11 cellular contexts compared by ENCODE assay signal in the genomic region with DNA sequence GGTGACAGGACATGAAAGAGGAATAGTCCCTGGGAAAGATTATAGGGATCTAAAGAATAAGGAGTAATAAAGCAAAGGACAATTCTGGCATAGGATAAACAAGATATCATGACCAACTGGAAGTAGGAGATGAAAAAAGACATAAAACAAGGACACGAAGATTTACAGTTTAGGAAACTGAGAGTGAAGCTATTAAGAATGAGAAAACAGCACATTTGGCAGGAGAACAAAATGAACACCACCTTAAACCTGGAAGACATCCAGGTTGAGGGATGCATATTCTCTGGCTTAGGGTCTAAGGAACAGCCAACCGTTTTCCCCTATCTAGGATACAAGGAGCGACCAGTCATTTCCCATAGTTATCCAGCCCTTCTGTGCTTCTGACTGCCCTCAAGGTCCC. TPM values are rescaled to one million over a fixed set of nuclear protein-coding genes. Genes with fewer than 3 reads are reported as not detected.
A peak's percentile ranks its signal among the peaks of the same experiment; 100 is the strongest.
DNase-seq lines count a peak whose midpoint lies in the region; ATAC-seq, FAIRE-seq and TF ChIP-seq lines count a peak whose summit lies in the region.
"Had no signal": no experiment of that assay in that cellular context is flagged by ENCODE, and none has a peak within 500 bp of the region (broad histone marks: within the 10 kb centered on the region; RNA-seq: fewer than 3 reads in every experiment).

No MANE protein-coding gene starts in this region.

- no peak for FAIRE-seq in H54 (lab: Jason Lieb, UNC)
- FAIRE-seq: small intestine had no signal

- TF ChIP-seq POLR2A in H54 (IDR thresholded peaks at IDR 0.05; ENCODE audit: low read depth, low read length): no peak

- H3K27me3 Mint-ChIP-seq in T-helper 2 cell treated with Interferon-gamma antibody and Interleukin-4, amounts not matched to agents 5 μg/mL and 100 μg/mL, for 36 hours (ENCODE audit: low read depth): no peaks in the 10 kb centered on the region
- no peaks in the 10 kb centered on the region for H3K27me3 Mint-ChIP-seq in activated CD4-positive, alpha-beta memory T cell treated with anti-CD3 and anti-CD28 coated beads, Interleukin-2, amount 10 ng/mL, durations not matched to agents 7 days and 5 days
- no peaks in the 10 kb centered on the region for H3K27me3 Mint-ChIP-seq in glutamatergic neuron (ENCODE audit: unreplicated experiment)

- H3K27ac Mint-ChIP-seq in T-helper 2 cell treated with Interferon-gamma antibody and Interleukin-4, amounts not matched to agents 5 μg/mL and 100 μg/mL, for 36 hours: peak overlapping the region; percentile 16
- H3K27ac Mint-ChIP-seq in activated CD4-positive, alpha-beta memory T cell treated with anti-CD3 and anti-CD28 coated beads, Interleukin-2, amount 10 ng/mL, durations not matched to agents 7 days and 5 days: peak overlapping the region; percentile 15
- H3K27ac Mint-ChIP-seq in glutamatergic neuron (ENCODE audit: unreplicated experiment): no peak overlapping the region
- peak overlapping the region; percentile 99 for H3K27ac Mint-ChIP-seq in stimulated activated effector memory CD8-positive, alpha-beta T cell treated with anti-CD3 and anti-CD28 coated beads, Interleukin-12 subunit alpha, Interleukin-12 subunit beta, amount 100 ng/mL, for 72 hours

- peaks cover 31% of the 10 kb centered on the region for H3K4me1 Mint-ChIP-seq in T-helper 2 cell treated with Interferon-gamma antibody and Interleukin-4, amounts not matched to agents 5 μg/mL and 100 μg/mL, for 36 hours (ENCODE audit: low read depth)
- peaks cover 50% of the 10 kb centered on the region for H3K4me1 Mint-ChIP-seq in activated CD4-positive, alpha-beta memory T cell treated with anti-CD3 and anti-CD28 coated beads, Interleukin-2, amount 10 ng/mL, durations not matched to agents 7 days and 5 days
- H3K4me1 Mint-ChIP-seq in glutamatergic neuron (ENCODE audit: low read depth, unreplicated experiment): peaks cover 10% of the 10 kb centered on the region
- H3K4me1 Mint-ChIP-seq in stimulated activated effector memory CD8-positive, alpha-beta T cell treated with anti-CD3 and anti-CD28 coated beads, Interleukin-12 subunit alpha, Interleukin-12 subunit beta, amount 100 ng/mL, for 72 hours: peaks cover 32% of the 10 kb centered on the region

- peak overlapping the region; percentile 97 for H3K4me3 Mint-ChIP-seq in T-helper 2 cell treated with Interferon-gamma antibody and Interleukin-4, amounts not matched to agents 5 μg/mL and 100 μg/mL, for 36 hours
- peak overlapping the region; percentile 89 for H3K4me3 Mint-ChIP-seq in activated CD4-positive, alpha-beta memory T cell treated with anti-CD3 and anti-CD28 coated beads, Interleukin-2, amount 10 ng/mL, durations not matched to agents 7 days and 5 days
- H3K4me3 Mint-ChIP-seq in glutamatergic neuron (ENCODE audit: unreplicated experiment): peak overlapping the region; percentile 99
- peak overlapping the region; percentile 93 for H3K4me3 Mint-ChIP-seq in stimulated activated effector memory CD8-positive, alpha-beta T cell treated with anti-CD3 and anti-CD28 coated beads, Interleukin-12 subunit alpha, Interleukin-12 subunit beta, amount 100 ng/mL, for 72 hours

- DNase-seq in T-helper 2 cell treated with Interferon-gamma antibody and Interleukin-4, amounts not matched to agents 5 μg/mL and 100 μg/mL, for 36 hours (ENCODE audit: low spot score): no peak
- DNase-seq in T-helper 2 cell: no peak
- DNase-seq in activated CD4-positive, alpha-beta memory T cell treated with anti-CD3 and anti-CD28 coated beads, Interleukin-2, amount 10 ng/mL, durations not matched to agents 7 days and 5 days: no peak
- DNase-seq in glutamatergic neuron: no peak
- DNase-seq in stimulated activated effector memory CD8-positive, alpha-beta T cell treated with anti-CD3 and anti-CD28 coated beads, Interleukin-12 subunit alpha, Interleukin-12 subunit beta, amount 100 ng/mL, for 72 hours (ENCODE audit: low spot score in 2 of 2): no peak
- DNase-seq in H54 (ENCODE audit: insufficient read length, low spot score): no peak
- no peak for DNase-seq in central memory CD4-positive, alpha-beta T cell
- DNase-seq: AML-193; NK-92 treated with Interleukin-12 subunit alpha and Interleukin-12 subunit beta, amount 100 ng/mL, for 24 hours; small intestine had no signal

- ATAC-seq in stimulated activated effector memory CD8-positive, alpha-beta T cell treated with anti-CD3 and anti-CD28 coated beads, Interleukin-12 subunit alpha, Interleukin-12 subunit beta, amount 100 ng/mL, for 72 hours: no peak
- no peak for ATAC-seq in HG03095 (IDR thresholded peaks at IDR 0.05; ENCODE audit: unreplicated experiment)

- peaks cover 22% of the 10 kb centered on the region for H3K36me3 Mint-ChIP-seq in T-helper 2 cell treated with Interferon-gamma antibody and Interleukin-4, amounts not matched to agents 5 μg/mL and 100 μg/mL, for 36 hours (ENCODE audit: low read depth)
- H3K36me3 Mint-ChIP-seq in activated CD4-positive, alpha-beta memory T cell treated with anti-CD3 and anti-CD28 coated beads, Interleukin-2, amount 10 ng/mL, durations not matched to agents 7 days and 5 days (ENCODE audit: low read depth): peaks cover 34% of the 10 kb centered on the region
- H3K36me3 Mint-ChIP-seq in glutamatergic neuron (ENCODE audit: unreplicated experiment): no peaks in the 10 kb centered on the region
- H3K36me3 Mint-ChIP-seq in stimulated activated effector memory CD8-positive, alpha-beta T cell treated with anti-CD3 and anti-CD28 coated beads, Interleukin-12 subunit alpha, Interleukin-12 subunit beta, amount 100 ng/mL, for 72 hours: peaks cover 36% of the 10 kb centered on the region

- TF ChIP-seq CTCF in glutamatergic neuron (IDR thresholded peaks at IDR 0.05; ENCODE audit: partially characterized antibody, unreplicated experiment): no peak

- no peaks in the 10 kb centered on the region for H3K9me3 Mint-ChIP-seq in T-helper 2 cell treated with Interferon-gamma antibody and Interleukin-4, amounts not matched to agents 5 μg/mL and 100 μg/mL, for 36 hours
- H3K9me3 Mint-ChIP-seq in activated CD4-positive, alpha-beta memory T cell treated with anti-CD3 and anti-CD28 coated beads, Interleukin-2, amount 10 ng/mL, durations not matched to agents 7 days and 5 days: no peaks in the 10 kb centered on the region
- H3K9me3 Mint-ChIP-seq in glutamatergic neuron (ENCODE audit: unreplicated experiment): peaks cover 5% of the 10 kb centered on the region
- H3K9me3 Mint-ChIP-seq in stimulated activated effector memory CD8-positive, alpha-beta T cell treated with anti-CD3 and anti-CD28 coated beads, Interleukin-12 subunit alpha, Interleukin-12 subunit beta, amount 100 ng/mL, for 72 hours: no peaks in the 10 kb centered on the region

- CTCF ChIA-PET in activated CD4-positive, alpha-beta memory T cell treated with anti-CD3 and anti-CD28 coated beads, Interleukin-2, amount 10 ng/mL, durations not matched to agents 7 days and 5 days (lab: Charles Lee): interaction anchor here (1.3 to 2.1 kb wide), 2 partner anchors 41 to 69 kb away, joined by 3 to 8 read pairs; no protein-coding TSS in a partner anchor

- POLR2A ChIA-PET in activated CD4-positive, alpha-beta memory T cell treated with anti-CD3 and anti-CD28 coated beads, Interleukin-2, amount 10 ng/mL, durations not matched to agents 7 days and 5 days (lab: Charles Lee): interaction anchor here (1.3 to 4.0 kb wide), 2 partner anchors 69 to 84 kb away, joined by 9 to 59 read pairs; partner anchors contain the start of genes ATXN3, CPSF2 and NDUFB1

RNA-seq across cellular contexts. Expression of gene TRIP11, which starts 1.9 kb away (rescaled TPM):
- 10 to 100 TPM; 44.4 to 46.0 TPM for total RNA-seq in activated CD4-positive, alpha-beta memory T cell treated with anti-CD3 and anti-CD28 coated beads, Interleukin-2, amount 10 ng/mL, durations not matched to agents 7 days and 5 days
- 33.8 TPM for total RNA-seq in glutamatergic neuron (ENCODE audit: unreplicated experiment)
